ENCODE assay signal across 21 cellular contexts in genomic region chr7:88915615-88916014, GRCh38.
DNase-seq lines count a peak whose midpoint lies in the region; FAIRE-seq and TF ChIP-seq lines count a peak whose summit lies in the region.
"Had no signal": no experiment of that assay in that cellular context is flagged by ENCODE, and none has a peak within 500 bp of the region (broad histone marks: within the 10 kb centered on the region; RNA-seq: fewer than 3 reads in every experiment).

No MANE protein-coding gene starts in this region.

- FAIRE-seq in RCC 7860 (lab: Jason Lieb, UNC) (peak; percentile 46), frontal cortex (lab: Jason Lieb, UNC) (peak; percentile 78), small intestine (lab: Jason Lieb, UNC) (peak; percentile 62), D721Med (lab: Jason Lieb, UNC) (no peak)
- FAIRE-seq: GM12878, GM19239, H1 had no signal

- no peaks in the 10 kb centered on the region for H3K4me1 Mint-ChIP-seq in Calu3 (ENCODE audit: low read depth, unreplicated experiment)
- H3K4me1 Mint-ChIP-seq: CD14-positive monocyte; CD8-positive, alpha-beta memory T cell had no signal

- no peak overlapping the region for H3K27ac ChIP-seq in small intestine (ENCODE audit: low read depth in 1 of 2, low read length in 1 of 2)
- H3K27ac ChIP-seq: BLaER1 treated with 17β-estradiol and CSF1 and Interleukin-3, amounts not matched to agents 10 nM and 100 nM; GM23248 had no signal

- no peak overlapping the region for H3K4me3 ChIP-seq in small intestine (ENCODE audit: low read depth in 1 of 2, low read length in 2 of 2)
- H3K4me3 ChIP-seq: BLaER1 treated with 17β-estradiol and CSF1 and Interleukin-3, amounts not matched to agents 10 nM and 100 nM; GM12878; GM23248 had no signal

- CTCF ChIA-PET in Calu3 (lab: Charles Lee) = no interaction called here

- TF ChIP-seq CTCF in D721Med (IDR thresholded peaks at IDR 0.05; ENCODE audit: insufficient read depth, missing control alignments) (no peak), Calu3 (IDR thresholded peaks at IDR 0.05; ENCODE audit: unreplicated experiment) (no peak)

- H3K9me3 ChIP-seq in small intestine (ENCODE audit: control insufficient read depth, low read depth) = no peaks in the 10 kb centered on the region
- H3K9me3 ChIP-seq: BE2C; BLaER1 treated with 17β-estradiol and CSF1 and Interleukin-3, amounts not matched to agents 10 nM and 100 nM had no signal

- H3K36me3 ChIP-seq in small intestine (ENCODE audit: control insufficient read depth in 2 of 2, insufficient read depth in 2 of 2, low read length in 2 of 2) = no peaks in the 10 kb centered on the region
- H3K36me3 ChIP-seq: BE2C; BLaER1 treated with 17β-estradiol and CSF1 and Interleukin-3, amounts not matched to agents 10 nM and 100 nM had no signal

- H3K4me1 ChIP-seq in small intestine (ENCODE audit: control insufficient read depth in 2 of 2, insufficient read depth in 1 of 2, low read depth in 1 of 2, low read length in 1 of 2) = no peaks in the 10 kb centered on the region

- H3K9me3 Mint-ChIP-seq in Calu3 (ENCODE audit: low read depth, unreplicated experiment) = no peaks in the 10 kb centered on the region
- H3K9me3 Mint-ChIP-seq: CD4-positive, alpha-beta T cell had no signal

- H3K4me3 Mint-ChIP-seq in Calu3 (ENCODE audit: low read depth, unreplicated experiment) = no peak overlapping the region
- H3K4me3 Mint-ChIP-seq: CD14-positive monocyte; CD4-positive, alpha-beta T cell; CD8-positive, alpha-beta memory T cell had no signal

- no TSS peak for BruUV-seq in Calu3 (replicated peaks; lab: Mats Ljungman, UMichigan)

- no peaks in the 10 kb centered on the region for H3K27me3 ChIP-seq in small intestine (ENCODE audit: control insufficient read depth in 2 of 2, insufficient read depth in 2 of 2, low read length in 2 of 2)
- H3K27me3 ChIP-seq: BE2C; BLaER1 treated with 17β-estradiol and CSF1 and Interleukin-3, amounts not matched to agents 10 nM and 100 nM had no signal

- H3K27ac Mint-ChIP-seq in Calu3 (ENCODE audit: unreplicated experiment) = no peak overlapping the region
- H3K27ac Mint-ChIP-seq: CD14-positive monocyte; CD4-positive, alpha-beta T cell; CD8-positive, alpha-beta memory T cell had no signal

- intact Hi-C loops in Calu3 (cut with micrococcal nuclease; ENCODE audit: unreplicated experiment) = loop anchor here (5.0 kb wide), 1 partner anchor 327 kb away; no protein-coding TSS in a partner anchor

- H3K27me3 Mint-ChIP-seq in Calu3 (ENCODE audit: unreplicated experiment) = no peaks in the 10 kb centered on the region
- H3K27me3 Mint-ChIP-seq: CD4-positive, alpha-beta T cell; CD8-positive, alpha-beta memory T cell had no signal

- no peaks in the 10 kb centered on the region for H3K36me3 Mint-ChIP-seq in Calu3 (ENCODE audit: insufficient read depth, unreplicated experiment)
- H3K36me3 Mint-ChIP-seq: CD14-positive monocyte; CD8-positive, alpha-beta memory T cell had no signal

- no peak for DNase-seq in RCC 7860 (ENCODE audit: low spot score)
- no peak for DNase-seq in frontal cortex (ENCODE audit: low spot score in 2 of 2)
- no peak for DNase-seq in small intestine
- DNase-seq in AG20443 (ENCODE audit: low spot score) = no peak
- DNase-seq in D721Med (ENCODE audit: insufficient read length, low spot score) = no peak
- no peak for DNase-seq in Calu3
- DNase-seq: AML-193; BE2C; CD4-positive, alpha-beta T cell; CD8-positive, alpha-beta memory T cell; DMS153; DND-41; GDM1; GM23248; H7; HCEC 1CT had no signal
